In the genomic region with DNA sequence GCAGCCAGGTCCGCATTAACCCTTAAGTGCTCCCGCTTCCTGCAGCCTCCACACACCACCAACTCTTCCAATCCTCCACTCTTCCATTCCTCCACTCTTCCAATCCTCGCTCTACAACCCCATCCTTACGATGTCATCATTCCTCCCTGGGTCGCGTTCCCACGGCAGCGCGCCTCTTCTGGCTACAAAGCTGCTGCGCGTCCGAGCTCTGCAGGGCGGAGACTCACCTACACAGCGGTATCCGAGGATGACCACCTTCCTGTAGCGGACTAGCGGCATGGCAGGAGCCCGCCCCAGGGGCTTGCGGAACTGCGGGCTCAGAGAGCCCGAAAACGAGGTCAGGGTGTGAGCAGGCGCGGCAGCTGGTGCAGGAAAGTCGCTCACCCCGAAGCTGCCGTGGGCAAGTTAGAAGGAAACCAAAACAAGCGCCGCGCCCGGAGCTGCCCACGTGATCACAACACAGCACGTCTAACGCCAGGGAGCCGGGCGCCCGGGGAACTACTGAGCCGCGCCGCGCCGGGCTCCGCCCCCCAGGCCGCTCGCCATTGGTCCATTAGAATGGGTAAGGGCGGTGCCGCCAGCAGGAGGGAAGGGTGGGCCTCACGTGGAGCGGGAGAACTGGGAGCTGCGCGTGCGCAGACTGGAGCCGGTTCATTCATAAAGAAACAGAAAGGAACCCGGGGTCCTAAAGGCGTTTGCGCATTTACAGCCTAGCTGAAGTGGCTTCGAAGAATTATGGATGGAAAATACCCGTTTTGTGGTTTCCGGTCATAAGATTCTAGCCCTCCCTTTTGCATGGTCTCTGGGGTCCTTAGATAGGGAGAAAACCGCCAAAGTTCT, we compare ENCODE assay signal across 8 cellular contexts. TPM values are rescaled to one million over a fixed set of nuclear protein-coding genes. Genes with fewer than 3 reads are reported as not detected.
DNase-seq lines count a peak whose midpoint lies in the region; ATAC-seq, FAIRE-seq and TF ChIP-seq lines count a peak whose summit lies in the region.

TSS of gene RHEBL1 (minus strand) at position 473 of the 840 bp plus-strand sequence. CDS start at position 279, 194 bp downstream.

- intact Hi-C loops in pancreas (cut with DNase I), result no loop called here

- no peaks in the 10 kb centered on the region for H3K9me3 Mint-ChIP-seq in activated naive CD4-positive, alpha-beta T cell treated with anti-CD3 and anti-CD28 coated beads, Interleukin-2, amount 50 U/mL, for 24 hours
- peaks cover 4% of the 10 kb centered on the region for H3K9me3 Mint-ChIP-seq in glutamatergic neuron (ENCODE audit: unreplicated experiment)

- H3K4me3 ChIP-seq in GM12865 (ENCODE audit: low read depth, low read length) (peak within 1 kb of the TSS; percentile 96), pancreas (peak within 1 kb of the TSS; percentile 52 to 84 (median 57)), tibial nerve (peak within 1 kb of the TSS; percentile 56 to 89 (median 74))

- no peaks in the 10 kb centered on the region for H3K36me3 Mint-ChIP-seq in activated naive CD4-positive, alpha-beta T cell treated with anti-CD3 and anti-CD28 coated beads, Interleukin-2, amount 50 U/mL, for 24 hours
- no peaks in the 10 kb centered on the region for H3K36me3 Mint-ChIP-seq in glutamatergic neuron (ENCODE audit: unreplicated experiment)

- peak; percentile 99 for ATAC-seq in HG02642 (IDR thresholded peaks at IDR 0.05; ENCODE audit: poor library complexity, unreplicated experiment)
- peak; percentile 99 for ATAC-seq in SK-N-SH treated with all-trans-retinoic acid at 6 μM for 48 hours
- peak; percentile 100 for ATAC-seq in pancreas

- H3K27ac Mint-ChIP-seq in activated naive CD4-positive, alpha-beta T cell treated with anti-CD3 and anti-CD28 coated beads, Interleukin-2, amount 50 U/mL, for 24 hours, result peak within 1 kb of the TSS; percentile 48
- peak within 1 kb of the TSS; percentile 30 for H3K27ac Mint-ChIP-seq in glutamatergic neuron (ENCODE audit: unreplicated experiment)

- no peaks in the 10 kb centered on the region for H3K27me3 Mint-ChIP-seq in activated naive CD4-positive, alpha-beta T cell treated with anti-CD3 and anti-CD28 coated beads, Interleukin-2, amount 50 U/mL, for 24 hours
- H3K27me3 Mint-ChIP-seq in glutamatergic neuron (ENCODE audit: unreplicated experiment), result peaks cover 4% of the 10 kb centered on the region

- H3K36me3 ChIP-seq in pancreas, result no peaks in the 10 kb centered on the region
- H3K36me3 ChIP-seq in tibial nerve, result peaks cover 0 to 9% (median 0%) of the 10 kb centered on the region in 3 donors

- H3K4me1 ChIP-seq in pancreas, result peaks cover 0 to 5% (median 4%) of the 10 kb centered on the region in 3 donors
- peaks cover 0 to 18% (median 3%) of the 10 kb centered on the region in 4 donors for H3K4me1 ChIP-seq in tibial nerve

- H3K4me1 Mint-ChIP-seq in activated naive CD4-positive, alpha-beta T cell treated with anti-CD3 and anti-CD28 coated beads, Interleukin-2, amount 50 U/mL, for 24 hours, result peaks cover 18% of the 10 kb centered on the region
- H3K4me1 Mint-ChIP-seq in glutamatergic neuron (ENCODE audit: low read depth, unreplicated experiment), result peaks cover 7% of the 10 kb centered on the region

- H3K27me3 ChIP-seq in pancreas (no peaks in the 10 kb centered on the region), tibial nerve (no peaks in the 10 kb centered on the region)

- H3K27ac ChIP-seq in pancreas, result peak within 1 kb of the TSS in 3 of 4 donors; percentile 50 to 64 (median 58)
- peak within 1 kb of the TSS; percentile 23 to 82 (median 73) for H3K27ac ChIP-seq in tibial nerve

- peak within 1 kb of the TSS; percentile 98 for H3K4me3 Mint-ChIP-seq in activated naive CD4-positive, alpha-beta T cell treated with anti-CD3 and anti-CD28 coated beads, Interleukin-2, amount 50 U/mL, for 24 hours
- peak within 1 kb of the TSS; percentile 99 for H3K4me3 Mint-ChIP-seq in glutamatergic neuron (ENCODE audit: unreplicated experiment)

- no peaks in the 10 kb centered on the region for H3K9me3 ChIP-seq in pancreas
- no peaks in the 10 kb centered on the region for H3K9me3 ChIP-seq in tibial nerve

- peak; percentile 66 for FAIRE-seq in pancreas (lab: Jason Lieb, UNC)

- DNase-seq in GM12865 (ENCODE audit: low read depth) (peak; percentile 99), NCI-H1092 treated with DMSO at 0.1 percent for 48 hours (lab: John Stamatoyannopoulos, UW) (peak; percentile 92), glutamatergic neuron (peak; percentile 99), pancreas (peak; percentile 97 to 99 (median 98)), tibial nerve (ENCODE audit: low spot score in 2 of 2) (peak; percentile 96 to 98)

- WGBS in pancreas, 2 donors, result 0% methylated on average over 60 of the region's 60 CpGs
- 0 to 1% methylated on average over 57 to 60 of the region's 60 CpGs for WGBS in tibial nerve, 2 donors

- TF ChIP-seq POLR2A in tibial nerve (IDR thresholded peaks at IDR 0.05), result peak in 1 of 2 donors; percentile 39

- TF ChIP-seq EP300 in tibial nerve (IDR thresholded peaks at IDR 0.05), result peak; percentile 59 to 79

- TF ChIP-seq CTCF in GM12865 (IDR thresholded peaks at IDR 0.05; ENCODE audit: insufficient read depth, low read depth, low read length, missing control alignments) (peak; percentile 30), glutamatergic neuron (IDR thresholded peaks at IDR 0.05; ENCODE audit: partially characterized antibody, unreplicated experiment) (no peak), pancreas (IDR thresholded peaks at IDR 0.05) (no peak), tibial nerve (IDR thresholded peaks at IDR 0.05) (no peak)

TF ChIP-seq in SK-N-SH treated with all-trans-retinoic acid at 6 μM for 48 hours, 23 proteins besides CTCF, POLR2A, EP300 and RAD21:
- TF ChIP-seq CSDC2 (CRISPR knock-in tag; IDR thresholded peaks at IDR 0.05) (no peak), ARNTL (CRISPR knock-in tag; IDR thresholded peaks at IDR 0.05; ENCODE audit: borderline replicate concordance, low read depth) (no peak), GLIS3 (CRISPR knock-in tag; IDR thresholded peaks at IDR 0.05) (no peak), OSR1 (CRISPR knock-in tag; IDR thresholded peaks at IDR 0.05) (no peak), TOX (CRISPR knock-in tag; IDR thresholded peaks at IDR 0.05; ENCODE audit: borderline replicate concordance) (no peak), ZFP3 (CRISPR knock-in tag; IDR thresholded peaks at IDR 0.05) (no peak), ESRRG (CRISPR knock-in tag; IDR thresholded peaks at IDR 0.05) (no peak), BACH2 (CRISPR knock-in tag; IDR thresholded peaks at IDR 0.05; ENCODE audit: borderline replicate concordance) (no peak), ZC3H10 (CRISPR knock-in tag; IDR thresholded peaks at IDR 0.05) (no peak), POU6F1 (CRISPR knock-in tag; IDR thresholded peaks at IDR 0.05; ENCODE audit: borderline replicate concordance, low read depth) (no peak), RARB (CRISPR knock-in tag; IDR thresholded peaks at IDR 0.05) (no peak), ZNF8 (CRISPR knock-in tag; IDR thresholded peaks at IDR 0.05) (no peak), TCF4 (CRISPR knock-in tag; IDR thresholded peaks at IDR 0.05; ENCODE audit: borderline replicate concordance) (no peak)

RNA-seq across cellular contexts. Expression of gene RHEBL1, which starts in this region (rescaled TPM):
- total RNA-seq in glutamatergic neuron (ENCODE audit: unreplicated experiment) (2.3 TPM), pancreas (under 1 TPM in 3 of 6 donors, not detected in 3; 0.14 to 0.25 (median 0.18) TPM), tibial nerve (1 to 10 TPM in 2 of 4 donors, not detected in 2; 1.1 to 4.3 TPM)
- polyA plus RNA-seq in pancreas, result under 1 TPM; 0.38 to 0.63 TPM

Comparison
In these comparisons a context has a peak if more than half of its experiments do, and no peak if none do; other contexts are left out.
1. Peak in every context shown above with its lines: DNase-seq, ATAC-seq, H3K4me3 ChIP-seq and H3K27ac ChIP-seq.
2. Peak in DNase-seq, ATAC-seq, H3K4me3 ChIP-seq and H3K27ac ChIP-seq in pancreas; RNA of the gene not detected or under 1 TPM.